ENCODE assay signal across 7 cellular contexts in the genomic region with DNA sequence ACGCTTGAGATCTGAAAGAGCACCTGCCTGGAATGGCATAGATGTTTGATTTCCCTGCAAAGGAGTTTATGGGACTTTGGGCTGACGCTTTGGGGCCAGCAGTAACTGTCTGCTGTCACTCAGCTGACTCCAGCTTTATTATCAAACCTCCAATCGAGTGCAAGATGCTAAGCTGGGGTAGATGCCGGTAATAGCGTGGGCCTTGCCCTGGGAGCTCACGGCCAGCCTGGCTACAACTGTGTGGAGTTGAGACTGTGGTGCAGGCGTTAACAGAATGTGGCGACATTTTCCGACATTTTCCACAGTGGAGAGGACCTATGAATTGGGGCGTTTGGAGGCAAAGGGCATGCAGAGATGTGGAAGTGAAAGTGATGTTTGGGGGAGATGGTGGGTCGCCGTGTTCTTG. TPM values are rescaled to one million over a fixed set of nuclear protein-coding genes. Genes with fewer than 3 reads are reported as not detected.
DNase-seq lines count a peak whose midpoint lies in the region; ATAC-seq and TF ChIP-seq lines count a peak whose summit lies in the region.

No MANE protein-coding gene starts in this region.

- no peaks in the 10 kb centered on the region for H3K36me3 Mint-ChIP-seq in activated B cell treated with CpG ODN at 0.5 μM for 24 hours (ENCODE audit: low read depth)

- peak overlapping the region; percentile 93 for H3K27ac Mint-ChIP-seq in activated B cell treated with CpG ODN at 0.5 μM for 24 hours
- peak overlapping the region in 1 of 2 donors; percentile 5 for H3K27ac Mint-ChIP-seq in stimulated activated naive CD8-positive, alpha-beta T cell treated with anti-CD3 and anti-CD28 coated beads, Interleukin-15, amount 100 ng/mL, for 72 hours

- no peaks in the 10 kb centered on the region for H3K36me3 ChIP-seq in iPS-15b (ENCODE audit: control insufficient read depth, insufficient read depth, low read length)

- H3K27me3 Mint-ChIP-seq in activated B cell treated with CpG ODN at 0.5 μM for 24 hours, result no peaks in the 10 kb centered on the region
- H3K27me3 Mint-ChIP-seq in stimulated activated naive CD8-positive, alpha-beta T cell treated with anti-CD3 and anti-CD28 coated beads, Interleukin-15, amount 100 ng/mL, for 72 hours, result peaks cover 10% of the 10 kb centered on the region

- CTCF ChIA-PET in activated B cell treated with CpG ODN at 0.5 μM for 24 hours (lab: Charles Lee), result no interaction called here

- H3K9me3 ChIP-seq in iPS-15b (ENCODE audit: control insufficient read depth, insufficient read depth, low read length), result no peaks in the 10 kb centered on the region

- H3K27ac ChIP-seq in HL-60 (replicated peaks), result peak overlapping the region; percentile 75

- peak overlapping the region; percentile 85 for H3K4me3 Mint-ChIP-seq in activated B cell treated with CpG ODN at 0.5 μM for 24 hours
- peak overlapping the region; percentile 76 to 83 for H3K4me3 Mint-ChIP-seq in stimulated activated naive CD8-positive, alpha-beta T cell treated with anti-CD3 and anti-CD28 coated beads, Interleukin-15, amount 100 ng/mL, for 72 hours

- intact Hi-C loops in activated B cell treated with CpG ODN at 0.5 μM for 24 hours (cut with micrococcal nuclease), result loop anchor here (5.0 kb wide), 4 partner anchors 38 to 438 kb away; partner anchors contain the start of genes GNA12 and TTYH3

- H3K4me1 ChIP-seq in iPS-15b (ENCODE audit: control insufficient read depth, insufficient read depth, low read length), result peaks cover 6% of the 10 kb centered on the region

- no peaks in the 10 kb centered on the region for H3K27me3 ChIP-seq in HL-60 (ENCODE audit: insufficient read depth, poor library complexity, severe bottlenecking)
- H3K27me3 ChIP-seq in iPS-15b (ENCODE audit: control insufficient read depth, insufficient read depth, low read length), result no peaks in the 10 kb centered on the region

- H3K9ac ChIP-seq in iPS-15b (ENCODE audit: low read depth, low read length), result no peak overlapping the region

- H3K4me1 Mint-ChIP-seq in activated B cell treated with CpG ODN at 0.5 μM for 24 hours, result peaks cover 55% of the 10 kb centered on the region
- H3K4me1 Mint-ChIP-seq in stimulated activated naive CD8-positive, alpha-beta T cell treated with anti-CD3 and anti-CD28 coated beads, Interleukin-15, amount 100 ng/mL, for 72 hours, result peaks cover 65% of the 10 kb centered on the region

- peak overlapping the region; percentile 84 for H3K4me3 ChIP-seq in HL-60 (replicated peaks; ENCODE audit: insufficient read depth, low read length)
- peak overlapping the region; percentile 74 for H3K4me3 ChIP-seq in iPS-15b (ENCODE audit: low read depth, low read length)

- POLR2A ChIA-PET in activated B cell treated with CpG ODN at 0.5 μM for 24 hours (lab: Charles Lee), result interaction anchor here (0.5 to 1.1 kb wide), 2 partner anchors 117 to 683 kb away, joined by 7 read pairs; no protein-coding TSS in a partner anchor

- ATAC-seq in activated B cell treated with CpG ODN at 0.5 μM for 24 hours (ENCODE audit: low read depth) (no peak), HG03342 (IDR thresholded peaks at IDR 0.05; ENCODE audit: unreplicated experiment) (no peak), GM18867 (IDR thresholded peaks at IDR 0.05; ENCODE audit: unreplicated experiment) (no peak), GM18511 (IDR thresholded peaks at IDR 0.05; ENCODE audit: unreplicated experiment) (no peak)
- no peak for ATAC-seq in stimulated activated naive CD8-positive, alpha-beta T cell treated with anti-CD3 and anti-CD28 coated beads, Interleukin-15, amount 100 ng/mL, for 72 hours

- TF ChIP-seq CTCF in HL-60 (IDR thresholded peaks at IDR 0.05; ENCODE audit: insufficient read depth, low read length), result no peak
- TF ChIP-seq CTCF in activated B cell treated with CpG ODN at 0.5 μM for 24 hours (IDR thresholded peaks at IDR 0.05), result no peak

- no peaks in the 10 kb centered on the region for H3K9me3 Mint-ChIP-seq in activated B cell treated with CpG ODN at 0.5 μM for 24 hours
- H3K9me3 Mint-ChIP-seq in stimulated activated naive CD8-positive, alpha-beta T cell treated with anti-CD3 and anti-CD28 coated beads, Interleukin-15, amount 100 ng/mL, for 72 hours, result no peaks in the 10 kb centered on the region

- no peak for DNase-seq in HL-60 (ENCODE audit: low read depth in 1 of 2, low spot score in 1 of 2)
- no peak for DNase-seq in activated B cell treated with CpG ODN at 0.5 μM for 24 hours
- DNase-seq in stimulated activated naive CD8-positive, alpha-beta T cell treated with anti-CD3 and anti-CD28 coated beads, Interleukin-15, amount 100 ng/mL, for 72 hours, result no peak

RNA-seq across cellular contexts. Expression of gene CHST12, which starts 1.3 kb away (rescaled TPM):
- total RNA-seq in activated B cell treated with CpG ODN at 0.5 μM for 24 hours, result 10.3 and 14.4 TPM in 2 replicates

RNA-seq across cellular contexts. Expression of gene EIF3B, which starts 50.1 kb away (rescaled TPM):
- 198 and 202 TPM in 2 replicates for total RNA-seq in activated B cell treated with CpG ODN at 0.5 μM for 24 hours
